In genomic region chr20:48207505-48207904, GRCh38 we compare ENCODE assay signal across 28 cellular contexts.
"Had no signal": no experiment of that assay in that cellular context is flagged by ENCODE, and none has a peak within 500 bp of the region (broad histone marks: within the 10 kb centered on the region; RNA-seq: fewer than 3 reads in every experiment).

No MANE protein-coding gene starts in this region.

- H3K36me3 Mint-ChIP-seq: stimulated activated effector memory CD8-positive, alpha-beta T cell treated with anti-CD3 and anti-CD28 coated beads, Interleukin-12 subunit alpha, Interleukin-12 subunit beta, amount 100 ng/mL, for 72 hours; stimulated activated memory B cell treated with anti-CD40 and anti-IgM and Interleukin-4, amounts not matched to agents 10 μg/mL and 1 μg/mL and 100 μg/mL, for 72 hours; stimulated activated naive B cell treated with anti-CD40 and anti-IgM and Interleukin-4, amounts not matched to agents 10 μg/mL and 1 μg/mL and 100 μg/mL, for 72 hours; type B pancreatic cell had no signal

- H3K27me3 ChIP-seq: testis, thyroid gland, tibial nerve, transverse colon, upper lobe of left lung, upper lobe of right lung, uterus, vagina had no signal

- H3K4me1 ChIP-seq: stomach, suprapubic skin, thyroid gland, tibial artery, tibial nerve, transverse colon, upper lobe of left lung, upper lobe of right lung, uterus, vagina had no signal

- H3K27me3 Mint-ChIP-seq: stimulated activated naive CD8-positive, alpha-beta T cell treated with anti-CD3 and anti-CD28 coated beads, Interleukin-15, Interleukin-2, amounts not matched to agents 100 ng/mL and 50 ng/mL, for 24 hours had no signal

- H3K27ac ChIP-seq: stomach, suprapubic skin, testis, thoracic aorta, thyroid gland, tibial artery, tibial nerve, transverse colon, upper lobe of left lung, upper lobe of right lung, uterus, vagina had no signal

- H3K4me3 ChIP-seq: stomach, suprapubic skin, testis, thoracic aorta, thyroid gland, tibial artery, tibial nerve, transverse colon, upper lobe of left lung, upper lobe of right lung, uterus, vagina had no signal

- H3K9me3 Mint-ChIP-seq: stimulated activated effector memory CD8-positive, alpha-beta T cell treated with anti-CD3 and anti-CD28 coated beads, Interleukin-12 subunit alpha, Interleukin-12 subunit beta, amount 100 ng/mL, for 72 hours; stimulated activated memory B cell treated with anti-CD40 and anti-IgM and Interleukin-4, amounts not matched to agents 10 μg/mL and 1 μg/mL and 100 μg/mL, for 72 hours; stimulated activated naive B cell treated with anti-CD40 and anti-IgM and Interleukin-4, amounts not matched to agents 10 μg/mL and 1 μg/mL and 100 μg/mL, for 72 hours; stimulated activated naive CD8-positive, alpha-beta T cell treated with anti-CD3 and anti-CD28 coated beads, Interleukin-15, amount 100 ng/mL, for 72 hours; stimulated activated naive CD8-positive, alpha-beta T cell treated with anti-CD3 and anti-CD28 coated beads, Interleukin-15, Interleukin-2, amounts not matched to agents 100 ng/mL and 50 ng/mL, for 24 hours; type B pancreatic cell had no signal

- H3K36me3 ChIP-seq: stomach, suprapubic skin, thoracic aorta, thyroid gland, tibial artery, tibial nerve, transverse colon, upper lobe of left lung, upper lobe of right lung, uterus, vagina had no signal

- H3K27ac Mint-ChIP-seq: stimulated activated effector memory CD8-positive, alpha-beta T cell treated with anti-CD3 and anti-CD28 coated beads, Interleukin-12 subunit alpha, Interleukin-12 subunit beta, amount 100 ng/mL, for 72 hours; stimulated activated memory B cell treated with anti-CD40 and anti-IgM and Interleukin-4, amounts not matched to agents 10 μg/mL and 1 μg/mL and 100 μg/mL, for 72 hours; stimulated activated naive B cell treated with anti-CD40 and anti-IgM and Interleukin-4, amounts not matched to agents 10 μg/mL and 1 μg/mL and 100 μg/mL, for 72 hours; stimulated activated naive CD8-positive, alpha-beta T cell treated with anti-CD3 and anti-CD28 coated beads, Interleukin-15, Interleukin-2, amounts not matched to agents 100 ng/mL and 50 ng/mL, for 24 hours; type B pancreatic cell had no signal

- H3K4me3 Mint-ChIP-seq: stimulated activated effector memory CD8-positive, alpha-beta T cell treated with anti-CD3 and anti-CD28 coated beads, Interleukin-12 subunit alpha, Interleukin-12 subunit beta, amount 100 ng/mL, for 72 hours; stimulated activated memory B cell treated with anti-CD40 and anti-IgM and Interleukin-4, amounts not matched to agents 10 μg/mL and 1 μg/mL and 100 μg/mL, for 72 hours; stimulated activated naive B cell treated with anti-CD40 and anti-IgM and Interleukin-4, amounts not matched to agents 10 μg/mL and 1 μg/mL and 100 μg/mL, for 72 hours; stimulated activated naive CD8-positive, alpha-beta T cell treated with anti-CD3 and anti-CD28 coated beads, Interleukin-15, amount 100 ng/mL, for 72 hours; stimulated activated naive CD8-positive, alpha-beta T cell treated with anti-CD3 and anti-CD28 coated beads, Interleukin-15, Interleukin-2, amounts not matched to agents 100 ng/mL and 50 ng/mL, for 24 hours; type B pancreatic cell had no signal

- H3K9me3 ChIP-seq: stomach, suprapubic skin, testis, thoracic aorta, thyroid gland, tibial artery, tibial nerve, transverse colon, upper lobe of left lung, upper lobe of right lung, uterus, vagina had no signal

- ATAC-seq: stimulated activated effector memory CD8-positive, alpha-beta T cell treated with anti-CD3 and anti-CD28 coated beads, Interleukin-12 subunit alpha, Interleukin-12 subunit beta, amount 100 ng/mL, for 72 hours; stimulated activated memory B cell treated with anti-CD40 and anti-IgM and Interleukin-4, amounts not matched to agents 10 μg/mL and 1 μg/mL and 100 μg/mL, for 72 hours; stimulated activated naive B cell treated with anti-CD40 and anti-IgM and Interleukin-4, amounts not matched to agents 10 μg/mL and 1 μg/mL and 100 μg/mL, for 72 hours; stimulated activated naive CD8-positive, alpha-beta T cell treated with anti-CD3 and anti-CD28 coated beads, Interleukin-15, amount 100 ng/mL, for 72 hours; stimulated activated naive CD8-positive, alpha-beta T cell treated with anti-CD3 and anti-CD28 coated beads, Interleukin-15, Interleukin-2, amounts not matched to agents 100 U/mL and 50 U/mL, for 24 hours; upper lobe of right lung had no signal

- DNase-seq: stimulated activated CD4-positive, alpha-beta T cell treated with anti-CD3 and anti-CD28 coated beads, Interleukin-2, amount 100 ng/mL, for 48 hours; stimulated activated CD4-positive, alpha-beta T cell treated with anti-CD3 and anti-CD28 coated beads, Interleukin-4, amount 100 ng/mL, for 1 hour; stimulated activated CD4-positive, alpha-beta T cell treated with anti-CD3 and anti-CD28 coated beads, Interleukin-4, amount 100 ng/mL, for 24 hours; stimulated activated CD4-positive, alpha-beta T cell treated with anti-CD3 and anti-CD28 coated beads, Interleukin-4, amount 100 ng/mL, for 4 hours; stimulated activated CD8-positive, alpha-beta memory T cell treated with anti-CD3 and anti-CD28 coated beads, Interleukin-4, amount 100 ng/mL, for 48 hours; stimulated activated naive B cell treated with anti-CD40 and anti-IgM and Interleukin-4, amounts not matched to agents 10 μg/mL and 1 μg/mL and 100 μg/mL, for 72 hours; stimulated activated naive CD4-positive, alpha-beta T cell; stimulated activated naive CD4-positive, alpha-beta T cell treated with Interleukin-2 at 50 U/mL for 16 hours; stimulated activated naive CD8-positive, alpha-beta T cell treated with anti-CD3 and anti-CD28 coated beads, Interleukin-15, amount 100 ng/mL, for 72 hours; stimulated activated naive CD8-positive, alpha-beta T cell treated with anti-CD3 and anti-CD28 coated beads, Interleukin-15, Interleukin-2, amounts not matched to agents 100 U/mL and 50 U/mL, for 24 hours; stomach; substantia nigra; testis; thyroid gland; tibial artery; transverse colon; trophoblast cell; upper lobe of left lung; upper lobe of right lung; uterus had no signal

- H3K4me1 Mint-ChIP-seq: stimulated activated effector memory CD8-positive, alpha-beta T cell treated with anti-CD3 and anti-CD28 coated beads, Interleukin-12 subunit alpha, Interleukin-12 subunit beta, amount 100 ng/mL, for 72 hours; stimulated activated memory B cell treated with anti-CD40 and anti-IgM and Interleukin-4, amounts not matched to agents 10 μg/mL and 1 μg/mL and 100 μg/mL, for 72 hours; stimulated activated naive B cell treated with anti-CD40 and anti-IgM and Interleukin-4, amounts not matched to agents 10 μg/mL and 1 μg/mL and 100 μg/mL, for 72 hours; stimulated activated naive CD8-positive, alpha-beta T cell treated with anti-CD3 and anti-CD28 coated beads, Interleukin-15, amount 100 ng/mL, for 72 hours had no signal
